11 cellular contexts compared by ENCODE assay signal in genomic region chr3:50609071-50609742, GRCh38. TPM values are rescaled to one million over a fixed set of nuclear protein-coding genes. Genes with fewer than 3 reads are reported as not detected.
DNase-seq lines count a peak whose midpoint lies in the region; ATAC-seq and TF ChIP-seq lines count a peak whose summit lies in the region.
"Had no signal": no experiment of that assay in that cellular context is flagged by ENCODE, and none has a peak within 500 bp of the region (broad histone marks: within the 10 kb centered on the region; RNA-seq: fewer than 3 reads in every experiment).

No MANE protein-coding gene starts in this region.

- H3K4me1 ChIP-seq in CD8-positive, alpha-beta memory T cell (ENCODE audit: insufficient read depth, low read length): peaks cover 66% of the 10 kb centered on the region
- H3K4me1 ChIP-seq in Peyer's patch: peaks cover 0 to 70% (median 15%) of the 10 kb centered on the region in 4 donors
- peaks cover 71 to 77% of the 10 kb centered on the region in 2 donors for H3K4me1 ChIP-seq in duodenal mucosa (ENCODE audit: control insufficient read depth in 1 of 2, insufficient read depth in 2 of 2, low read length in 2 of 2)
- peaks cover 75% of the 10 kb centered on the region for H3K4me1 ChIP-seq in psoas muscle
- peaks cover 6% of the 10 kb centered on the region; the same call in 1 of the 2 replicates for H3K4me1 ChIP-seq in BE2C

- peaks cover 24 to 48% (median 30%) of the 10 kb centered on the region in 3 donors for H3K36me3 Mint-ChIP-seq in CD8-positive, alpha-beta memory T cell

- intact Hi-C loops in psoas muscle (cut with DNase I): no loop called here

- peak overlapping the region; percentile 91 to 99 (median 95) for H3K27ac Mint-ChIP-seq in CD8-positive, alpha-beta memory T cell
- H3K27ac Mint-ChIP-seq: activated B cell treated with CpG ODN at 0.5 μM for 24 hours had no signal

- H3K4me3 ChIP-seq in CD8-positive, alpha-beta memory T cell (ENCODE audit: low read length): peak overlapping the region; percentile 98
- H3K4me3 ChIP-seq in Peyer's patch (peak overlapping the region in 3 of 4 donors; percentile 63 to 87 (median 74)), duodenal mucosa (ENCODE audit: low read depth in 1 of 2, low read length in 2 of 2) (peak overlapping the region; percentile 89 to 92), psoas muscle (peak overlapping the region; percentile 89), BE2C (ENCODE audit: low read depth, low read length) (no peak overlapping the region)

- no peaks in the 10 kb centered on the region for H3K9me3 Mint-ChIP-seq in CD8-positive, alpha-beta memory T cell
- H3K9me3 Mint-ChIP-seq: activated B cell treated with CpG ODN at 0.5 μM for 24 hours had no signal

- no peak for TF ChIP-seq CTCF in Peyer's patch (IDR thresholded peaks at IDR 0.05)
- no peak for TF ChIP-seq CTCF in psoas muscle (IDR thresholded peaks at IDR 0.05)
- TF ChIP-seq CTCF in BE2C (IDR thresholded peaks at IDR 0.05; ENCODE audit: low read depth, low read length): no peak

- peak overlapping the region; percentile 82 to 97 (median 97) for H3K4me3 Mint-ChIP-seq in CD8-positive, alpha-beta memory T cell
- H3K4me3 Mint-ChIP-seq: activated B cell treated with CpG ODN at 0.5 μM for 24 hours had no signal

- H3K4me1 Mint-ChIP-seq in CD8-positive, alpha-beta memory T cell: peaks cover 80 to 93% (median 85%) of the 10 kb centered on the region in 3 donors

- POLR2A ChIA-PET in CD8-positive, alpha-beta memory T cell (lab: Charles Lee): interaction anchor here (1.7 to 6.7 kb wide), 4 partner anchors 9 to 40 kb away, joined by 6 to 56 read pairs (median 32); partner anchors contain the start of genes C3orf18 and HEMK1

- H3K27me3 Mint-ChIP-seq in CD8-positive, alpha-beta memory T cell: no peaks in the 10 kb centered on the region
- H3K27me3 Mint-ChIP-seq: activated B cell treated with CpG ODN at 0.5 μM for 24 hours had no signal

- TF ChIP-seq POLR2A in Peyer's patch (IDR thresholded peaks at IDR 0.05): no peak

- no peak for ATAC-seq in psoas muscle
- ATAC-seq in GM18907 (IDR thresholded peaks at IDR 0.05; ENCODE audit: unreplicated experiment): no peak

- H3K27ac ChIP-seq in CD8-positive, alpha-beta memory T cell (ENCODE audit: low read depth, low read length): peak overlapping the region; percentile 84
- H3K27ac ChIP-seq in Peyer's patch (peak overlapping the region; percentile 19 to 92 (median 84)), duodenal mucosa (ENCODE audit: low read depth, low read length) (peak overlapping the region; percentile 37), psoas muscle (peak overlapping the region; percentile 91)

- H3K9ac ChIP-seq in duodenal mucosa (ENCODE audit: low read depth in 1 of 2, low read length in 2 of 2): peak overlapping the region; percentile 88 to 97

- CTCF ChIA-PET in CD8-positive, alpha-beta memory T cell (lab: Charles Lee): interaction anchor here (1.3 to 21.6 kb wide), 5 partner anchors 8 to 262 kb away, joined by 4 to 724 read pairs (median 15); partner anchors contain the start of genes C3orf18 and HEMK1

- H3K36me3 ChIP-seq in CD8-positive, alpha-beta memory T cell (ENCODE audit: insufficient read depth, low read length): peaks cover 56% of the 10 kb centered on the region
- H3K36me3 ChIP-seq in Peyer's patch: peaks cover 0 to 34% (median 0%) of the 10 kb centered on the region in 3 donors
- H3K36me3 ChIP-seq in duodenal mucosa (ENCODE audit: control insufficient read depth in 1 of 2, insufficient read depth in 2 of 2, low read length in 2 of 2): peaks cover 32 to 44% of the 10 kb centered on the region in 2 donors
- peaks cover 15 to 33% of the 10 kb centered on the region in 2 donors for H3K36me3 ChIP-seq in psoas muscle (ENCODE audit: insufficient read depth in 1 of 2, low read depth in 1 of 2)
- H3K36me3 ChIP-seq in BE2C: no peaks in the 10 kb centered on the region

- WGBS in psoas muscle, 3 donors: 67 to 82% (median 78%) methylated on average over 5 of the region's 5 CpGs

- DNase-seq in CD8-positive, alpha-beta memory T cell: no peak
- DNase-seq in Peyer's patch (no peak), psoas muscle (peak in 1 of 2 donors; percentile 34), BE2C (no peak), NCI-H510A (lab: John Stamatoyannopoulos, UW) (no peak)
- DNase-seq: activated B cell treated with CpG ODN at 0.5 μM for 24 hours, DMS53, islet precursor cell, NCI-H2107 had no signal

- no peaks in the 10 kb centered on the region for H3K9me3 ChIP-seq in CD8-positive, alpha-beta memory T cell (ENCODE audit: low read length)
- H3K9me3 ChIP-seq in Peyer's patch (no peaks in the 10 kb centered on the region), duodenal mucosa (ENCODE audit: control insufficient read depth in 1 of 2, low read length in 2 of 2) (no peaks in the 10 kb centered on the region), psoas muscle (no peaks in the 10 kb centered on the region), BE2C (no peaks in the 10 kb centered on the region)

- H3K27me3 ChIP-seq in CD8-positive, alpha-beta memory T cell (ENCODE audit: insufficient read depth, low read length, poor library complexity, severe bottlenecking): no peaks in the 10 kb centered on the region
- no peaks in the 10 kb centered on the region for H3K27me3 ChIP-seq in Peyer's patch
- no peaks in the 10 kb centered on the region for H3K27me3 ChIP-seq in duodenal mucosa (ENCODE audit: control insufficient read depth in 1 of 2, insufficient read depth in 2 of 2, low read length in 2 of 2)
- no peaks in the 10 kb centered on the region for H3K27me3 ChIP-seq in psoas muscle (ENCODE audit: insufficient read depth in 3 of 3, low read length in 2 of 3)
- no peaks in the 10 kb centered on the region for H3K27me3 ChIP-seq in BE2C

RNA-seq across cellular contexts. Expression of gene CISH, which starts 2.4 kb away (rescaled TPM):
- 100 to 1,000 TPM; 216 to 222 TPM for total RNA-seq in CD8-positive, alpha-beta memory T cell
- 92.8 TPM for polyA plus RNA-seq in CD8-positive, alpha-beta memory T cell
- 10 to 100 TPM in 3 of 4 donors, 1 to 10 TPM in 1; 9.7 to 13.5 (median 10.9) TPM for total RNA-seq in Peyer's patch
- 10 to 100 TPM; 16.9 to 75.1 (median 50.4) TPM for total RNA-seq in psoas muscle
- 10 to 100 TPM; 12.8 to 36.5 (median 18.5) TPM for polyA plus RNA-seq in psoas muscle
- polyA plus RNA-seq in BE2C (2012; ENCODE audit: insufficient read depth, insufficient read length, low read depth): 11.1 TPM

RNA-seq across cellular contexts. Expression of gene MAPKAPK3, which starts 7.7 kb away (rescaled TPM):
- total RNA-seq in CD8-positive, alpha-beta memory T cell: 100 to 1,000 TPM; 153 to 156 TPM
- polyA plus RNA-seq in CD8-positive, alpha-beta memory T cell: 57.0 TPM
- 10 to 100 TPM; 25.6 to 44.0 (median 30.0) TPM for total RNA-seq in Peyer's patch
- total RNA-seq in psoas muscle: 100 to 1,000 TPM in 3 of 4 donors, 10 to 100 TPM in 1; 88.2 to 277 (median 187) TPM
- polyA plus RNA-seq in psoas muscle: 100 to 1,000 TPM; 213 to 409 (median 328) TPM
- polyA plus RNA-seq in BE2C (2012; ENCODE audit: insufficient read depth, insufficient read length, low read depth): 21.5 TPM

RNA-seq across cellular contexts. Expression of gene HEMK1, which starts 39.9 kb away (rescaled TPM):
- 10 to 100 TPM; 51.8 to 55.0 TPM for total RNA-seq in CD8-positive, alpha-beta memory T cell
- polyA plus RNA-seq in CD8-positive, alpha-beta memory T cell: 27.4 TPM
- 10 to 100 TPM in 3 of 4 donors, 1 to 10 TPM in 1; 8.6 to 15.3 (median 12.5) TPM for total RNA-seq in Peyer's patch
- total RNA-seq in psoas muscle: 10 to 100 TPM in 2 of 4 donors, 1 to 10 TPM in 2; 6.1 to 16.2 (median 9.3) TPM
- polyA plus RNA-seq in psoas muscle: 10 to 100 TPM in 1 of 3 donors, 1 to 10 TPM in 2; 6.4 to 12.8 (median 10.0) TPM
- polyA plus RNA-seq in BE2C (2012; ENCODE audit: insufficient read depth, insufficient read length, low read depth): 20.3 TPM

RNA-seq across cellular contexts. Expression of gene C3orf18, which starts 41.7 kb away (rescaled TPM):
- total RNA-seq in CD8-positive, alpha-beta memory T cell: 10 to 100 TPM; 11.5 to 13.0 TPM
- polyA plus RNA-seq in CD8-positive, alpha-beta memory T cell: 15.8 TPM
- total RNA-seq in Peyer's patch: 10 to 100 TPM in 1 of 4 donors, 1 to 10 TPM in 2, not detected in 1; 1.1 to 26.4 (median 3.2) TPM
- 10 to 100 TPM in 3 of 4 donors, 1 to 10 TPM in 1; 7.3 to 30.1 (median 15.2) TPM for total RNA-seq in psoas muscle
- polyA plus RNA-seq in psoas muscle: 10 to 100 TPM; 14.0 to 26.3 (median 18.8) TPM
- 4.3 TPM for polyA plus RNA-seq in BE2C (2012; ENCODE audit: insufficient read depth, insufficient read length, low read depth)

Comparison
In these comparisons a context has a peak if more than half of its experiments do, and no peak if none do; other contexts are left out.
1. H3K27ac ChIP-seq: peak in every context shown above with its lines; median percentile 91 in psoas muscle; 84 in CD8-positive, alpha-beta memory T cell; 84 in Peyer's patch; 37 in duodenal mucosa.